In the genomic region with DNA sequence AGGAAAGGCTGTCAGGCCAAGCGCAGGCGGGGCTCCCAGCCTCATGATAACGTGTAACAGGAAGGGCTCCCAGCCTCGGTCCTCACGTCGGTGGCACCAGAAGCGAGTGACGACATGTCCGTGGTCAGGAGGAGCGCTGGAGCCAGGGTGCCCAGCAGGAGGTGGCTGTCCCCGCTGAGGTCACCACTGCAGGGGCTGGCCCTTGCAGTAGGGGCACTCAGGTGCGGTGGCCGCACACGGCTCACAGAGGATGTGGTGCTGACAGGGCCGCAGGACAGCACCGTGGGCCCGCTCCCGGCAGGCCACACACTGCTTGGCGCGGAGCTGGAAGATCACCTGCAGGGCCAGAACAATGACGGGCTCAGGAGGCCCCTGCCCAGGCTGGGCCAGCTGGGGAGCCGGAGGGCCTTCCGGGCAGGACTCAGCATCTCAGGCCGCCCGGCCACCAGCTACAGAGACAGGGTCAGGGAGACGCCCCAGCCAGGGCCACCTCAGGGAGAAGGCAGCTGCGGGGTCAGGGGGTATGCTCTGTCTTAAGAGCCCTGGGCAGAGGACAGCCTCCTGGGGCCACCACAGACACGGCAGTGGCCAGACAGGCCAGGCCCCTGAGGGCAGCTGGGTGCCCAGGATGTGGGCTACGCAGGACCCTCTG, we compare ENCODE assay signal across 3 cellular contexts.
TF ChIP-seq lines count a peak whose summit lies in the region.

No MANE protein-coding gene starts in this region.

TF ChIP-seq in A549, 52 proteins besides CTCF, POLR2A, EP300 and RAD21:
- no peak for TF ChIP-seq HDAC2 (IDR thresholded peaks at IDR 0.05)
- TF ChIP-seq, protein P1, sequence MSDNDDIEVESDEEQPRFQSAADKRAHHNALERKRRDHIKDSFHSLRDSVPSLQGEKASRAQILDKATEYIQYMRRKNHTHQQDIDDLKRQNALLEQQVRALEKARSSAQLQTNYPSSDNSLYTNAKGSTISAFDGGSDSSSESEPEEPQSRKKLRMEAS (IDR thresholded peaks at IDR 0.05), result no peak
- TF ChIP-seq, protein P2, sequence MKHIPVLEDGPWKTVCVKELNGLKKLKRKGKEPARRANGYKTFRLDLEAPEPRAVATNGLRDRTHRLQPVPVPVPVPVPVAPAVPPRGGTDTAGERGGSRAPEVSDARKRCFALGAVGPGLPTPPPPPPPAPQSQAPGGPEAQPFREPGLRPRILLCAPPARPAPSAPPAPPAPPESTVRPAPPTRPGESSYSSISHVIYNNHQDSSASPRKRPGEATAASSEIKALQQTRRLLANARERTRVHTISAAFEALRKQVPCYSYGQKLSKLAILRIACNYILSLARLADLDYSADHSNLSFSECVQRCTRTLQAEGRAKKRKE (CRISPR knock-in tag; IDR thresholded peaks at IDR 0.05; ENCODE audit: low read depth), result no peak
- no peak for TF ChIP-seq CHD2 (IDR thresholded peaks at IDR 0.05; ENCODE audit: low read length, partially characterized antibody)
- TF ChIP-seq JUN (IDR thresholded peaks at IDR 0.05), result no peak
- TF ChIP-seq, protein P3, sequence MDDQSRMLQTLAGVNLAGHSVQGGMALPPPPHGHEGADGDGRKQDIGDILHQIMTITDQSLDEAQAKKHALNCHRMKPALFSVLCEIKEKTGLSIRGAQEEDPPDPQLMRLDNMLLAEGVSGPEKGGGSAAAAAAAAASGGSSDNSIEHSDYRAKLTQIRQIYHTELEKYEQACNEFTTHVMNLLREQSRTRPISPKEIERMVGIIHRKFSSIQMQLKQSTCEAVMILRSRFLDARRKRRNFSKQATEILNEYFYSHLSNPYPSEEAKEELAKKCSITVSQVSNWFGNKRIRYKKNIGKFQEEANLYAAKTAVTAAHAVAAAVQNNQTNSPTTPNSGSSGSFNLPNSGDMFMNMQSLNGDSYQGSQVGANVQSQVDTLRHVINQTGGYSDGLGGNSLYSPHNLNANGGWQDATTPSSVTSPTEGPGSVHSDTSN (IDR thresholded peaks at IDR 0.05), result no peak
- no peak for TF ChIP-seq CHD4 (IDR thresholded peaks at IDR 0.05; ENCODE audit: borderline replicate concordance)
- no peak for TF ChIP-seq NPAS2 (CRISPR knock-in tag; IDR thresholded peaks at IDR 0.05; ENCODE audit: borderline replicate concordance)
- no peak for TF ChIP-seq HOXB5 (CRISPR knock-in tag; IDR thresholded peaks at IDR 0.05)

TF ChIP-seq in WTC11, 78 proteins besides CTCF, POLR2A, EP300 and RAD21:
- TF ChIP-seq ZNF416 (CRISPR knock-in tag; IDR thresholded peaks at IDR 0.05) (no peak), TEAD1 (CRISPR knock-in tag; IDR thresholded peaks at IDR 0.05) (no peak), SMAD4 (CRISPR knock-in tag; IDR thresholded peaks at IDR 0.05) (no peak), NFATC4 (CRISPR knock-in tag; IDR thresholded peaks at IDR 0.05) (no peak), ZBTB21 (CRISPR knock-in tag; IDR thresholded peaks at IDR 0.05; ENCODE audit: borderline replicate concordance) (no peak), RELA (CRISPR knock-in tag; IDR thresholded peaks at IDR 0.05; ENCODE audit: borderline replicate concordance) (no peak)

TF ChIP-seq in HepG2, 621 proteins besides CTCF, POLR2A, EP300 and RAD21:
- TF ChIP-seq RORA (CRISPR knock-in tag; IDR thresholded peaks at IDR 0.05), result no peak
- TF ChIP-seq KDM2A (CRISPR knock-in tag; IDR thresholded peaks at IDR 0.05; ENCODE audit: borderline replicate concordance, low read depth), result 0 out of 2 replicates have a peak, but pooled peaks have one; percentile 13
- TF ChIP-seq ZNF501 (CRISPR knock-in tag; IDR thresholded peaks at IDR 0.05), result no peak
- TF ChIP-seq, protein P4, sequence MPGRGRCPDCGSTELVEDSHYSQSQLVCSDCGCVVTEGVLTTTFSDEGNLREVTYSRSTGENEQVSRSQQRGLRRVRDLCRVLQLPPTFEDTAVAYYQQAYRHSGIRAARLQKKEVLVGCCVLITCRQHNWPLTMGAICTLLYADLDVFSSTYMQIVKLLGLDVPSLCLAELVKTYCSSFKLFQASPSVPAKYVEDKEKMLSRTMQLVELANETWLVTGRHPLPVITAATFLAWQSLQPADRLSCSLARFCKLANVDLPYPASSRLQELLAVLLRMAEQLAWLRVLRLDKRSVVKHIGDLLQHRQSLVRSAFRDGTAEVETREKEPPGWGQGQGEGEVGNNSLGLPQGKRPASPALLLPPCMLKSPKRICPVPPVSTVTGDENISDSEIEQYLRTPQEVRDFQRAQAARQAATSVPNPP (CRISPR knock-in tag; IDR thresholded peaks at IDR 0.05), result no peak
- TF ChIP-seq, protein P3 (CRISPR knock-in tag; IDR thresholded peaks at IDR 0.05; ENCODE audit: borderline replicate concordance), result no peak
- TF ChIP-seq ZBTB21 (CRISPR knock-in tag; IDR thresholded peaks at IDR 0.05), result no peak
- peak; percentile 84 for TF ChIP-seq AGO2 (optimal IDR thresholded peaks at IDR 0.05; ENCODE audit: low read depth, low read length)
- no peak for TF ChIP-seq GATAD1 (CRISPR knock-in tag; IDR thresholded peaks at IDR 0.05)
